Comparison of ENCODE assay signal across 8 cellular contexts in genomic region chr1:10398278-10398733, GRCh38. TPM values are rescaled to one million over a fixed set of nuclear protein-coding genes. Genes with fewer than 3 reads are reported as not detected.
DNase-seq lines count a peak whose midpoint lies in the region; ATAC-seq and TF ChIP-seq lines count a peak whose summit lies in the region.

No MANE protein-coding gene starts in this region.

- TF ChIP-seq CTCF in right atrium auricular region (IDR thresholded peaks at IDR 0.05) (no peak), lower lobe of right lung (IDR thresholded peaks at IDR 0.05) (no peak), uterus (IDR thresholded peaks at IDR 0.05) (no peak)

- peaks cover 0 to 22% of the 10 kb centered on the region in 2 donors for H3K4me1 ChIP-seq in right atrium auricular region
- H3K4me1 ChIP-seq in lower lobe of right lung = peaks cover 29% of the 10 kb centered on the region
- H3K4me1 ChIP-seq in uterus = no peaks in the 10 kb centered on the region

- H3K36me3 ChIP-seq in right atrium auricular region = peaks cover 13% of the 10 kb centered on the region
- peaks cover 16% of the 10 kb centered on the region for H3K36me3 ChIP-seq in lower lobe of right lung
- H3K36me3 ChIP-seq in uterus = no peaks in the 10 kb centered on the region

- ATAC-seq in left ventricle myocardium superior (no peak), lower lobe of right lung (no peak)
- ATAC-seq in activated naive CD8-positive, alpha-beta T cell treated with anti-CD3 and anti-CD28 coated beads, Interleukin-2, amount 50 U/mL, for 24 hours = peak; percentile 54

- H3K9me3 ChIP-seq in right atrium auricular region = no peaks in the 10 kb centered on the region
- no peaks in the 10 kb centered on the region for H3K9me3 ChIP-seq in lower lobe of right lung
- H3K9me3 ChIP-seq in uterus = no peaks in the 10 kb centered on the region

- H3K4me3 ChIP-seq in right atrium auricular region (peak overlapping the region; percentile 83 to 87), lower lobe of right lung (peak overlapping the region; percentile 99), uterus (peak overlapping the region; percentile 77 to 91)

- H3K4me3 Mint-ChIP-seq in activated naive CD8-positive, alpha-beta T cell treated with anti-CD3 and anti-CD28 coated beads, Interleukin-2, amount 50 U/mL, for 24 hours = peak overlapping the region; percentile 87

- H3K27ac ChIP-seq in right atrium auricular region = peak overlapping the region; percentile 88 to 97
- peak overlapping the region; percentile 96 for H3K27ac ChIP-seq in lower lobe of right lung
- peak overlapping the region; percentile 23 to 47 for H3K27ac ChIP-seq in uterus

- intact Hi-C loops in left ventricle myocardium superior (cut with micrococcal nuclease) = no loop called here
- intact Hi-C loops in lower lobe of right lung (cut with DNase I) = no loop called here
- intact Hi-C loops in uterus (cut with DNase I; ENCODE audit: low total_unique reads) = no loop called here

- H3K27me3 Mint-ChIP-seq in activated naive CD8-positive, alpha-beta T cell treated with anti-CD3 and anti-CD28 coated beads, Interleukin-2, amount 50 U/mL, for 24 hours = no peaks in the 10 kb centered on the region

- DNase-seq in right atrium auricular region (ENCODE audit: low spot score) (no peak), left ventricle myocardium superior (no peak), lower lobe of right lung (no peak), uterus (no peak), ecto neural progenitor cell (ENCODE audit: low spot score) (no peak), kidney tubule cell (ENCODE audit: low spot score) (no peak)
- no peak for DNase-seq in activated naive CD8-positive, alpha-beta T cell treated with anti-CD3 and anti-CD28 coated beads, Interleukin-2, amount 50 U/mL, for 24 hours
- no peak for DNase-seq in stimulated activated CD4-positive, alpha-beta T cell treated with anti-CD3 and anti-CD28 coated beads, Interleukin-2, amount 100 ng/mL, for 24 hours

- peak overlapping the region; percentile 67 for H3K27ac Mint-ChIP-seq in activated naive CD8-positive, alpha-beta T cell treated with anti-CD3 and anti-CD28 coated beads, Interleukin-2, amount 50 U/mL, for 24 hours

- no peak for TF ChIP-seq POLR2A in uterus (IDR thresholded peaks at IDR 0.05)

- no peaks in the 10 kb centered on the region for H3K9me3 Mint-ChIP-seq in activated naive CD8-positive, alpha-beta T cell treated with anti-CD3 and anti-CD28 coated beads, Interleukin-2, amount 50 U/mL, for 24 hours

- H3K36me3 Mint-ChIP-seq in activated naive CD8-positive, alpha-beta T cell treated with anti-CD3 and anti-CD28 coated beads, Interleukin-2, amount 50 U/mL, for 24 hours (ENCODE audit: low read depth) = peaks cover 20% of the 10 kb centered on the region

- H3K4me1 Mint-ChIP-seq in activated naive CD8-positive, alpha-beta T cell treated with anti-CD3 and anti-CD28 coated beads, Interleukin-2, amount 50 U/mL, for 24 hours = peaks cover 30% of the 10 kb centered on the region

- H3K27me3 ChIP-seq in right atrium auricular region (no peaks in the 10 kb centered on the region), lower lobe of right lung (ENCODE audit: low read depth) (no peaks in the 10 kb centered on the region), uterus (no peaks in the 10 kb centered on the region)

RNA-seq across cellular contexts. Expression of gene PGD, which starts 0.6 kb away (rescaled TPM):
- total RNA-seq in right atrium auricular region (10 to 100 TPM; 51.1 to 59.9 TPM), left ventricle myocardium superior (37.9 TPM), lower lobe of right lung (213 TPM), uterus (10 to 100 TPM; 13.8 to 79.7 (median 37.5) TPM)

RNA-seq across cellular contexts. Expression of gene CENPS, which starts 31.9 kb away (rescaled TPM):
- total RNA-seq in right atrium auricular region (1 to 10 TPM; 1.9 to 3.4 TPM), left ventricle myocardium superior (5.5 TPM), lower lobe of right lung (13.4 TPM), uterus (10 to 100 TPM in 1 of 4 donors, 1 to 10 TPM in 3; 2.6 to 15.4 (median 6.2) TPM)

RNA-seq across cellular contexts. Expression of gene CORT, which starts 51.5 kb away (rescaled TPM):
- total RNA-seq in right atrium auricular region = not detected
- not detected for total RNA-seq in left ventricle myocardium superior
- total RNA-seq in lower lobe of right lung = not detected
- under 1 TPM in 1 of 4 donors, not detected in 3; 0.79 TPM for total RNA-seq in uterus

Comparison
In these comparisons a context has a peak if more than half of its experiments do, and no peak if none do; other contexts are left out.
1. H3K27ac ChIP-seq: peak in every context shown above with its lines; median percentile 96 in lower lobe of right lung; 92 in right atrium auricular region; 35 in uterus.